In genomic region chr17:1058423-1059130, GRCh38 we compare ENCODE assay signal across 8 cellular contexts.
DNase-seq lines count a peak whose midpoint lies in the region; ATAC-seq and TF ChIP-seq lines count a peak whose summit lies in the region.

No MANE protein-coding gene starts in this region.

- H3K9me3 Mint-ChIP-seq in H9: peaks cover 0 to 7% of the 10 kb centered on the region in 2 experiments; a peak in 2 of 5 replicates

- H3K14ac ChIP-seq in H9 (ENCODE audit: insufficient read depth, low read length): no peak overlapping the region

- no peak overlapping the region for H4K8ac ChIP-seq in H9 (replicated peaks; ENCODE audit: insufficient read length, low read depth, low read length)

- TF ChIP-seq EP300 in SK-N-SH (IDR thresholded peaks at IDR 0.05; ENCODE audit: borderline replicate concordance in 1 of 2, low read depth in 1 of 2, low read length in 1 of 2): no peak
- TF ChIP-seq EP300 in transverse colon (IDR thresholded peaks at IDR 0.05; ENCODE audit: low read depth): no peak

- POLR2A ChIA-PET in SK-N-SH (lab: Yijun Ruan, JAX): no interaction called here

- H3K79me2 ChIP-seq in H9 (ENCODE audit: insufficient read depth, low read length) (no peaks in the 10 kb centered on the region), SK-N-SH (ENCODE audit: insufficient read depth) (0 out of 2 replicates have a peak, but pooled peaks cover 4% of the 10 kb centered on the region)

- H3K4me1 Mint-ChIP-seq in H9: no peaks in the 10 kb centered on the region

- no peak overlapping the region for H2BK12ac ChIP-seq in H9 (ENCODE audit: insufficient read length, low read depth, low read length)

- H3K79me1 ChIP-seq in H9 (ENCODE audit: insufficient read depth, low read depth, low read length, poor library complexity, severe bottlenecking): no peaks in the 10 kb centered on the region

- no peak overlapping the region for H4K5ac ChIP-seq in H9 (ENCODE audit: insufficient read length, low read depth, low read length)

- H3K4me3 Mint-ChIP-seq in H9: no peak overlapping the region

- H2BK15ac ChIP-seq in H9 (ENCODE audit: low read depth, low read length): no peak overlapping the region

- H2BK20ac ChIP-seq in H9 (ENCODE audit: low read depth, low read length, poor library complexity, severe bottlenecking): no peak overlapping the region

- peak; percentile 53 for DNase-seq in A172 (ENCODE audit: low spot score)
- DNase-seq in H9: peak; percentile 85
- peak; percentile 70 for DNase-seq in SK-N-SH
- DNase-seq in ascending aorta (ENCODE audit: low spot score in 2 of 2): no peak
- peak; percentile 65 for DNase-seq in transverse colon

- peaks cover 39 to 45% of the 10 kb centered on the region in 2 experiments for H3K36me3 ChIP-seq in SK-N-SH (replicated peaks in 1 of 2; ENCODE audit: control insufficient read depth in 1 of 2, insufficient read depth in 2 of 2, low read length in 1 of 2)
- peaks cover 77 to 80% of the 10 kb centered on the region in 2 donors for H3K36me3 ChIP-seq in ascending aorta
- peaks cover 0 to 7% (median 5%) of the 10 kb centered on the region in 4 donors for H3K36me3 ChIP-seq in liver (ENCODE audit: control insufficient read depth in 4 of 4, insufficient read depth in 3 of 4, low read depth in 1 of 4, low read length in 3 of 4)
- H3K36me3 ChIP-seq in transverse colon: peaks cover 0 to 48% (median 15%) of the 10 kb centered on the region in 4 donors

- H3K36me3 Mint-ChIP-seq in H9 (ENCODE audit: insufficient read depth in 1 of 3, low read depth in 3 of 3): peaks cover 23 to 46% (median 28%) of the 10 kb centered on the region in 3 experiments

- H3K4me1 ChIP-seq in H9 (ENCODE audit: insufficient read depth, low read length) (no peaks in the 10 kb centered on the region), SK-N-SH (ENCODE audit: control insufficient read depth in 1 of 2, insufficient read depth in 2 of 2, low read depth in 1 of 2, low read length in 1 of 2) (no peaks in the 10 kb centered on the region; a peak in 1 of 4 replicates), ascending aorta (peaks cover 0 to 3% of the 10 kb centered on the region in 2 donors), liver (ENCODE audit: control insufficient read depth in 4 of 4, insufficient read depth in 4 of 4, low read length in 3 of 4) (no peaks in the 10 kb centered on the region), transverse colon (no peaks in the 10 kb centered on the region)

- TF ChIP-seq CTCF in H9 (conservative IDR thresholded peaks at IDR 0.05) (peak; percentile 71), SK-N-SH (IDR thresholded peaks at IDR 0.05) (peak; percentile 52), ascending aorta (IDR thresholded peaks at IDR 0.05) (peak; percentile 6 to 51 (median 27)), liver (IDR thresholded peaks at IDR 0.05; ENCODE audit: low read depth, low read length, missing input control) (peak; percentile 25), transverse colon (IDR thresholded peaks at IDR 0.05) (peak; percentile 14 to 61 (median 40))

- CTCF ChIA-PET in SK-N-SH (lab: Yijun Ruan, JAX): interaction anchor here (0.6 to 2.5 kb wide), 26 partner anchors 9 to 142 kb away, joined by 3 to 14 read pairs (median 4); partner anchors contain the start of gene TIMM22

- ATAC-seq in GM19328 (IDR thresholded peaks at IDR 0.05; ENCODE audit: unreplicated experiment) (no peak), HG03039 (IDR thresholded peaks at IDR 0.05; ENCODE audit: unreplicated experiment) (no peak)

- WGBS in H9 (ENCODE audit: extremely low coverage, insufficient read length, low lambda C conversion rate): no CpG with 5 or more reads among the region's 18 CpGs
- 79% methylated on average over 16 of the region's 18 CpGs for WGBS in SK-N-SH (ENCODE audit: low lambda C conversion rate)
- WGBS in liver: 89% methylated on average over 18 of the region's 18 CpGs
- WGBS in transverse colon (ENCODE audit: low coverage in 1 of 2), 2 donors: 87 to 100% methylated on average over 2 to 18 of the region's 18 CpGs

- H3K27me3 Mint-ChIP-seq in H9 (ENCODE audit: low read depth): no peaks in the 10 kb centered on the region

- intact Hi-C loops in ascending aorta (cut with DNase I) (loop anchor here (5.0 kb wide), 2 partner anchors 261 to 276 kb away; partner anchors contain the start of genes GLOD4 and MRM3), transverse colon (cut with DNase I; ENCODE audit: low total_unique reads) (loop anchor here (5.0 kb wide), 1 partner anchor 56 kb away; no protein-coding TSS in a partner anchor)

- H3K27me3 ChIP-seq in H9 (ENCODE audit: insufficient read depth, low read length) (no peaks in the 10 kb centered on the region), SK-N-SH (ENCODE audit: insufficient read depth) (no peaks in the 10 kb centered on the region), ascending aorta (no peaks in the 10 kb centered on the region), liver (ENCODE audit: control insufficient read depth in 4 of 4, insufficient read depth in 4 of 4, low read length in 3 of 4) (no peaks in the 10 kb centered on the region), transverse colon (no peaks in the 10 kb centered on the region)

- no peak overlapping the region for H2AK5ac ChIP-seq in H9 (ENCODE audit: insufficient read length, low read length)

- no peaks in the 10 kb centered on the region for H3K9me2 ChIP-seq in SK-N-SH

- no peak overlapping the region for H4K91ac ChIP-seq in H9 (ENCODE audit: insufficient read length, low read depth, low read length)

- H2AFZ ChIP-seq in H9 (ENCODE audit: low read length) (no peak overlapping the region), SK-N-SH (ENCODE audit: low read depth) (no peak overlapping the region)

- no peaks in the 10 kb centered on the region for H3K23me2 ChIP-seq in H9 (ENCODE audit: insufficient read length, low read depth, low read length, poor library complexity, severe bottlenecking)

- H3K9me3 ChIP-seq in H9 (ENCODE audit: control insufficient read depth, low read depth, low read length): peaks cover 5% of the 10 kb centered on the region
- H3K9me3 ChIP-seq in SK-N-SH: no peaks in the 10 kb centered on the region
- no peaks in the 10 kb centered on the region for H3K9me3 ChIP-seq in ascending aorta
- H3K9me3 ChIP-seq in liver (ENCODE audit: control insufficient read depth in 4 of 4, low read length in 3 of 4): peaks cover 0 to 5% (median 0%) of the 10 kb centered on the region in 4 donors
- H3K9me3 ChIP-seq in transverse colon: no peaks in the 10 kb centered on the region

- no peak overlapping the region for H3K9ac ChIP-seq in H9 (ENCODE audit: extremely low read depth, insufficient read length, low read length)
- no peak overlapping the region for H3K9ac ChIP-seq in SK-N-SH
- H3K9ac ChIP-seq in liver (ENCODE audit: low read depth in 1 of 2, low read length in 2 of 2): no peak overlapping the region

- H3T11ph ChIP-seq in H9 (ENCODE audit: low read length): no peak overlapping the region

- no peak overlapping the region for H2BK5ac ChIP-seq in H9 (ENCODE audit: insufficient read length, low read length)

- H3K27ac Mint-ChIP-seq in H9: no peak overlapping the region

- no peak overlapping the region for H2BK120ac ChIP-seq in H9 (ENCODE audit: low read depth, low read length, poor library complexity, severe bottlenecking)

- no peak overlapping the region for H3K4me2 ChIP-seq in H9 (ENCODE audit: insufficient read depth, insufficient read length, low read length)
- H3K4me2 ChIP-seq in SK-N-SH: no peak overlapping the region

- H3K18ac ChIP-seq in H9 (ENCODE audit: insufficient read length, low read depth, low read length): no peak overlapping the region

- in situ Hi-C loops in transverse colon (cut with MboI; ENCODE audit: low pct_ligation_motif_present in 1 of 4, low pct_unique_long_range_greater_than_20kb in 1 of 4, low sequenced_read_pairs in 3 of 4): no loop called here

- TF ChIP-seq POLR2A in transverse colon (IDR thresholded peaks at IDR 0.05): no peak

- H3K4me3 ChIP-seq in SK-N-SH (ENCODE audit: low read depth in 2 of 2, low read length in 1 of 2) (no peak overlapping the region), ascending aorta (no peak overlapping the region), liver (ENCODE audit: low read depth in 1 of 3, low read length in 3 of 3) (no peak overlapping the region), transverse colon (no peak overlapping the region)

- H3K4ac ChIP-seq in H9 (ENCODE audit: low read depth, low read length): no peak overlapping the region

- TF ChIP-seq RAD21 in SK-N-SH (IDR thresholded peaks at IDR 0.05; ENCODE audit: low read length) (peak; percentile 48), liver (IDR thresholded peaks at IDR 0.05) (peak in 1 of 2 donors; percentile 47)

- H3K23ac ChIP-seq in H9 (ENCODE audit: insufficient read length, low read depth, low read length): no peak overlapping the region

- H3K27ac ChIP-seq in H9 (ENCODE audit: insufficient read length, low read depth, low read length): no peak overlapping the region
- H3K27ac ChIP-seq in SK-N-SH (ENCODE audit: low read depth in 2 of 2, low read length in 1 of 2): no peak overlapping the region
- H3K27ac ChIP-seq in ascending aorta: no peak overlapping the region
- H3K27ac ChIP-seq in liver (ENCODE audit: low read depth in 1 of 2, low read length in 2 of 2): no peak overlapping the region
- H3K27ac ChIP-seq in transverse colon: no peak overlapping the region

- peaks cover 14% of the 10 kb centered on the region for H3F3A ChIP-seq in SK-N-SH (replicated peaks; ENCODE audit: insufficient read depth)

- H3K56ac ChIP-seq in H9 (ENCODE audit: insufficient read length, low read depth, low read length): no peak overlapping the region

- H4K20me1 ChIP-seq in H9 (ENCODE audit: control insufficient read depth, insufficient read depth, insufficient read length): no peaks in the 10 kb centered on the region
- H4K20me1 ChIP-seq in SK-N-SH (ENCODE audit: insufficient read depth): peaks cover 39% of the 10 kb centered on the region; the same call in 1 of the 2 replicates

TF ChIP-seq in SK-N-SH, 30 proteins besides CTCF, POLR2A, EP300 and RAD21 (continues in another document):
- TF ChIP-seq USF2 (IDR thresholded peaks at IDR 0.05; ENCODE audit: borderline replicate concordance, low read depth, low read length): no peak

TF ChIP-seq in liver, 16 proteins besides CTCF, POLR2A, EP300 and RAD21 (continues in another document):
- TF ChIP-seq SP1 (IDR thresholded peaks at IDR 0.05) (no peak), FOXA1 (IDR thresholded peaks at IDR 0.05) (no peak), JUND (IDR thresholded peaks at IDR 0.05) (no peak), FOXA2 (IDR thresholded peaks at IDR 0.05) (no peak), YY1 (IDR thresholded peaks at IDR 0.05) (no peak), HNF4A (conservative IDR thresholded peaks at IDR 0.05) (no peak)

Comparison
In these comparisons a context has a peak if more than half of its experiments do, and no peak if none do; other contexts are left out.
1. DNase-seq: peak in A172 (single experiment), H9 (single experiment), SK-N-SH (single experiment) and transverse colon (single experiment); none in ascending aorta (0 of 2).
2. Peak in every context shown above with its lines, with median percentiles within 50 percentile points of each other: CTCF ChIP-seq.